21 cellular contexts compared by ENCODE assay signal in the genomic region with DNA sequence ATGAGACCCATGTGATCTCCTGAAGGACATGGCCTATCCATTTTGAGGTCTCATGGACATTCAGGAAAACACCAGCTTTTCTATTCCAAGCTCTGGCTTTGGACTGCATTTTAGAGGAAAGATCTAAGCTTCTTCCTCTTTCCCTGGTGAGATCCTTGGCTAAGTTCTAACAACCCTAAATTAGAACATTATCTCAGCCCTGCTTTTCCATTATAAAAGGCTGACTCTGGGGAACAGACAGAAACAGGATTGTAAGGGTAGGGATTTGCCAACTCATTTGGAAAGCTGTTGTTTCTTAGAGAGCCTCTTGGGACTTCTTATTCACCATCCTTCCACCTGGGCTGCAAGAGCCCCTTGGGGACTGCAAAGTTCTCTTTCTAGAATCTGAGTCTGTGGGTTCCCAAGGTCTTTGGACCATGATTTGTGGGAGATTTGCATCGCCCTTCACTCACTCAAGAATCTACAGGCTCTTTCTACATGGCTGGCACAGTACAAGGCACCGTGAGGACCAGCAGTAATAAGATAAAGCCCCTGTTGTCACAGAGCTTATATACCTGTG.
"Had no signal": no experiment of that assay in that cellular context is flagged by ENCODE, and none has a peak within 500 bp of the region (broad histone marks: within the 10 kb centered on the region; RNA-seq: fewer than 3 reads in every experiment).

No MANE protein-coding gene starts in this region.

- H3K9me3 Mint-ChIP-seq: activated naive CD4-positive, alpha-beta T cell treated with anti-CD3 and anti-CD28 coated beads, Interleukin-2, amount 50 U/mL, for 24 hours had no signal

- FAIRE-seq: frontal cortex, TTC549 had no signal

- H3K4me1 ChIP-seq: lower lobe of right lung, right lobe of liver had no signal

- H3K27ac Mint-ChIP-seq: activated B cell treated with CpG ODN at 0.5 μM for 24 hours; activated CD4-positive, alpha-beta T cell treated with anti-CD3 and anti-CD28 coated beads, Interleukin-2, amount 10 ng/mL, durations not matched to agents 7 days and 5 days; activated naive CD4-positive, alpha-beta T cell treated with anti-CD3 and anti-CD28 coated beads, Interleukin-2, amount 50 U/mL, for 24 hours; endodermal cell; mesothelial cell of epicardium; naive thymus-derived CD4-positive, alpha-beta T cell; progenitor cell of endocrine pancreas had no signal

- H3K4me3 Mint-ChIP-seq: activated B cell treated with CpG ODN at 0.5 μM for 24 hours; activated CD4-positive, alpha-beta T cell treated with anti-CD3 and anti-CD28 coated beads, Interleukin-2, amount 10 ng/mL, durations not matched to agents 7 days and 5 days; activated naive CD4-positive, alpha-beta T cell treated with anti-CD3 and anti-CD28 coated beads, Interleukin-2, amount 50 U/mL, for 24 hours; endodermal cell; mesothelial cell of epicardium; naive thymus-derived CD4-positive, alpha-beta T cell had no signal

- H3K36me3 ChIP-seq: lower lobe of right lung, right lobe of liver had no signal

- H3K4me3 ChIP-seq: lower lobe of right lung, right lobe of liver had no signal

- H3K27me3 Mint-ChIP-seq: activated CD4-positive, alpha-beta T cell treated with anti-CD3 and anti-CD28 coated beads, Interleukin-2, amount 10 ng/mL, durations not matched to agents 7 days and 5 days; activated naive CD4-positive, alpha-beta T cell treated with anti-CD3 and anti-CD28 coated beads, Interleukin-2, amount 50 U/mL, for 24 hours; progenitor cell of endocrine pancreas had no signal

- DNase-seq: activated B cell treated with CpG ODN at 0.5 μM for 24 hours; activated CD4-positive, alpha-beta T cell treated with anti-CD3 and anti-CD28 coated beads, Interleukin-2, amount 10 ng/mL, durations not matched to agents 7 days and 5 days; activated CD8-positive, alpha-beta memory T cell treated with anti-CD3 and anti-CD28 coated beads for 24 hours; activated T-cell treated with anti-CD3 and anti-CD28 coated beads for 4 hours; amniotic stem cell; dermis blood vessel endothelial cell; endodermal cell; erythroblast; lower lobe of right lung; naive thymus-derived CD4-positive, alpha-beta T cell; right lobe of liver; stimulated activated CD4-positive, alpha-beta T cell treated with anti-CD3 and anti-CD28 coated beads, Interleukin-12 subunit alpha, Interleukin-12 subunit beta, amount 100 ng/mL, for 4 hours; stimulated activated CD4-positive, alpha-beta T cell treated with anti-CD3 and anti-CD28 coated beads, Interleukin-2, amount 100 ng/mL, for 48 hours; stimulated activated CD8-positive, alpha-beta memory T cell treated with anti-CD3 and anti-CD28 coated beads, Interleukin-4, amount 100 ng/mL, for 48 hours; stimulated activated naive CD8-positive, alpha-beta T cell treated with anti-CD3 and anti-CD28 coated beads, Interleukin-15, Interleukin-2, amounts not matched to agents 100 U/mL and 50 U/mL, for 24 hours; T-helper 2 cell had no signal

- H3K27ac ChIP-seq: lower lobe of right lung, right lobe of liver had no signal

- H3K9me3 ChIP-seq: lower lobe of right lung, right lobe of liver had no signal

- H3K4me1 Mint-ChIP-seq: activated B cell treated with CpG ODN at 0.5 μM for 24 hours; activated CD4-positive, alpha-beta T cell treated with anti-CD3 and anti-CD28 coated beads, Interleukin-2, amount 10 ng/mL, durations not matched to agents 7 days and 5 days; activated naive CD4-positive, alpha-beta T cell treated with anti-CD3 and anti-CD28 coated beads, Interleukin-2, amount 50 U/mL, for 24 hours; mesothelial cell of epicardium; naive thymus-derived CD4-positive, alpha-beta T cell had no signal

- ATAC-seq: lower lobe of right lung; naive thymus-derived CD4-positive, alpha-beta T cell; right lobe of liver; stimulated activated naive CD8-positive, alpha-beta T cell treated with anti-CD3 and anti-CD28 coated beads, Interleukin-15, Interleukin-2, amounts not matched to agents 100 U/mL and 50 U/mL, for 24 hours had no signal

- H3K27me3 ChIP-seq: right lobe of liver had no signal
